In genomic region chr17:63552211-63552610, GRCh38 we compare ENCODE assay signal across 8 cellular contexts. TPM values are rescaled to one million over a fixed set of nuclear protein-coding genes. Genes with fewer than 3 reads are reported as not detected.
A peak's percentile ranks its signal among the peaks of the same experiment; 100 is the strongest.
DNase-seq lines count a peak whose midpoint lies in the region; ATAC-seq and TF ChIP-seq lines count a peak whose summit lies in the region.

No MANE protein-coding gene starts in this region.

- H3K27ac ChIP-seq in iPS-18a (ENCODE audit: low read length) = no peak overlapping the region
- H3K27ac ChIP-seq in suprapubic skin = no peak overlapping the region

- H3K4me3 Mint-ChIP-seq in activated T-cell treated with anti-CD3 and anti-CD28 coated beads, Interleukin-2, amount 50 U/mL, for 24 hours = peak overlapping the region; percentile 99
- peak overlapping the region; percentile 86 for H3K4me3 Mint-ChIP-seq in activated CD4-positive, alpha-beta memory T cell treated with anti-CD3 and anti-CD28 coated beads, Interleukin-2, amount 10 ng/mL, durations not matched to agents 7 days and 5 days

- H3K27ac Mint-ChIP-seq in activated T-cell treated with anti-CD3 and anti-CD28 coated beads, Interleukin-2, amount 50 U/mL, for 24 hours = peak overlapping the region; percentile 84
- peak overlapping the region; percentile 59 for H3K27ac Mint-ChIP-seq in activated CD4-positive, alpha-beta memory T cell treated with anti-CD3 and anti-CD28 coated beads, Interleukin-2, amount 10 ng/mL, durations not matched to agents 7 days and 5 days

- H3K4me3 ChIP-seq in iPS-18a (ENCODE audit: low read length) (peak overlapping the region; percentile 9), suprapubic skin (peak overlapping the region; percentile 97)

- no peak for TF ChIP-seq EP300 in suprapubic skin (IDR thresholded peaks at IDR 0.05)

- no peaks in the 10 kb centered on the region for H3K9me3 Mint-ChIP-seq in activated T-cell treated with anti-CD3 and anti-CD28 coated beads, Interleukin-2, amount 50 U/mL, for 24 hours
- no peaks in the 10 kb centered on the region for H3K9me3 Mint-ChIP-seq in activated CD4-positive, alpha-beta memory T cell treated with anti-CD3 and anti-CD28 coated beads, Interleukin-2, amount 10 ng/mL, durations not matched to agents 7 days and 5 days

- 65% methylated on average over 6 of the region's 6 CpGs for WGBS in suprapubic skin

- H3K27me3 Mint-ChIP-seq in activated T-cell treated with anti-CD3 and anti-CD28 coated beads, Interleukin-2, amount 50 U/mL, for 24 hours = no peaks in the 10 kb centered on the region
- no peaks in the 10 kb centered on the region for H3K27me3 Mint-ChIP-seq in activated CD4-positive, alpha-beta memory T cell treated with anti-CD3 and anti-CD28 coated beads, Interleukin-2, amount 10 ng/mL, durations not matched to agents 7 days and 5 days

- H3K9me3 ChIP-seq in iPS-18a (ENCODE audit: control insufficient read depth, low read depth, low read length) (no peaks in the 10 kb centered on the region), suprapubic skin (no peaks in the 10 kb centered on the region)

- H3K4me1 ChIP-seq in iPS-18a (ENCODE audit: control insufficient read depth, low read depth, low read length) (no peaks in the 10 kb centered on the region), suprapubic skin (peaks cover 40% of the 10 kb centered on the region)

- no peak for TF ChIP-seq CTCF in suprapubic skin (IDR thresholded peaks at IDR 0.05)

- CTCF ChIA-PET in activated CD4-positive, alpha-beta memory T cell treated with anti-CD3 and anti-CD28 coated beads, Interleukin-2, amount 10 ng/mL, durations not matched to agents 7 days and 5 days (lab: Charles Lee) = interaction anchor here (0.6 to 4.8 kb wide), 8 partner anchors 11 to 1130 kb away, joined by 3 to 30 read pairs (median 4); no protein-coding TSS in a partner anchor

- no peaks in the 10 kb centered on the region for H3K36me3 ChIP-seq in iPS-18a (ENCODE audit: control insufficient read depth, low read depth, low read length)
- H3K36me3 ChIP-seq in suprapubic skin = no peaks in the 10 kb centered on the region

- H3K27me3 ChIP-seq in iPS-18a (ENCODE audit: control insufficient read depth, insufficient read depth, low read length) (no peaks in the 10 kb centered on the region), suprapubic skin (no peaks in the 10 kb centered on the region)

- no peak for TF ChIP-seq POLR2A in suprapubic skin (IDR thresholded peaks at IDR 0.05)

- no peak for DNase-seq in activated T-cell treated with anti-CD3 and anti-CD28 coated beads, Interleukin-2, amount 50 U/mL, for 24 hours
- DNase-seq in activated T-cell treated with anti-CD3 and anti-CD28 coated beads for 4 hours (no peak), suprapubic skin (ENCODE audit: low spot score in 2 of 2) (no peak), NCI-H2227 treated with DMSO at 0.1 percent for 48 hours (lab: John Stamatoyannopoulos, UW) (no peak), left lobe of liver (ENCODE audit: low spot score) (no peak), GDM1 (lab: John Stamatoyannopoulos, UW) (no peak)
- no peak for DNase-seq in activated CD4-positive, alpha-beta memory T cell treated with anti-CD3 and anti-CD28 coated beads, Interleukin-2, amount 10 ng/mL, durations not matched to agents 7 days and 5 days

- no peak overlapping the region for H3K9ac ChIP-seq in iPS-18a (ENCODE audit: low read length)

- POLR2A ChIA-PET in activated CD4-positive, alpha-beta memory T cell treated with anti-CD3 and anti-CD28 coated beads, Interleukin-2, amount 10 ng/mL, durations not matched to agents 7 days and 5 days (lab: Charles Lee) = interaction anchor here (0.8 to 4.8 kb wide), 8 partner anchors 17 to 223 kb away, joined by 3 to 34 read pairs (median 8); partner anchors contain the start of gene TACO1

- ATAC-seq in left lobe of liver = no peak

- H3K4me1 Mint-ChIP-seq in activated T-cell treated with anti-CD3 and anti-CD28 coated beads, Interleukin-2, amount 50 U/mL, for 24 hours (ENCODE audit: low read depth) = peaks cover 58% of the 10 kb centered on the region
- H3K4me1 Mint-ChIP-seq in activated CD4-positive, alpha-beta memory T cell treated with anti-CD3 and anti-CD28 coated beads, Interleukin-2, amount 10 ng/mL, durations not matched to agents 7 days and 5 days = peaks cover 48% of the 10 kb centered on the region

- peaks cover 51% of the 10 kb centered on the region for H3K36me3 Mint-ChIP-seq in activated T-cell treated with anti-CD3 and anti-CD28 coated beads, Interleukin-2, amount 50 U/mL, for 24 hours (ENCODE audit: low read depth)
- H3K36me3 Mint-ChIP-seq in activated CD4-positive, alpha-beta memory T cell treated with anti-CD3 and anti-CD28 coated beads, Interleukin-2, amount 10 ng/mL, durations not matched to agents 7 days and 5 days (ENCODE audit: low read depth) = peaks cover 43% of the 10 kb centered on the region

RNA-seq across cellular contexts. Expression of gene DCAF7, which starts 1.9 kb away (rescaled TPM):
- 100 to 1,000 TPM; 138 to 139 TPM for total RNA-seq in activated CD4-positive, alpha-beta memory T cell treated with anti-CD3 and anti-CD28 coated beads, Interleukin-2, amount 10 ng/mL, durations not matched to agents 7 days and 5 days
- 10 to 100 TPM; 22.4 to 30.9 (median 27.4) TPM for total RNA-seq in suprapubic skin
- total RNA-seq in left lobe of liver = 24.3 TPM

RNA-seq across cellular contexts. Expression of gene KCNH6, which starts 29.1 kb away (rescaled TPM):
- not detected for total RNA-seq in activated CD4-positive, alpha-beta memory T cell treated with anti-CD3 and anti-CD28 coated beads, Interleukin-2, amount 10 ng/mL, durations not matched to agents 7 days and 5 days
- total RNA-seq in suprapubic skin (not detected), left lobe of liver (not detected)

RNA-seq across cellular contexts. Expression of gene TACO1, which starts 48.5 kb away (rescaled TPM):
- 10 to 100 TPM; 26.7 to 27.9 TPM for total RNA-seq in activated CD4-positive, alpha-beta memory T cell treated with anti-CD3 and anti-CD28 coated beads, Interleukin-2, amount 10 ng/mL, durations not matched to agents 7 days and 5 days
- total RNA-seq in suprapubic skin (10 to 100 TPM in 2 of 4 donors, 1 to 10 TPM in 2; 9.3 to 20.2 (median 10.2) TPM), left lobe of liver (47.9 TPM)
